Comparison of ENCODE assay signal across 1 cellular context in the genomic region with DNA sequence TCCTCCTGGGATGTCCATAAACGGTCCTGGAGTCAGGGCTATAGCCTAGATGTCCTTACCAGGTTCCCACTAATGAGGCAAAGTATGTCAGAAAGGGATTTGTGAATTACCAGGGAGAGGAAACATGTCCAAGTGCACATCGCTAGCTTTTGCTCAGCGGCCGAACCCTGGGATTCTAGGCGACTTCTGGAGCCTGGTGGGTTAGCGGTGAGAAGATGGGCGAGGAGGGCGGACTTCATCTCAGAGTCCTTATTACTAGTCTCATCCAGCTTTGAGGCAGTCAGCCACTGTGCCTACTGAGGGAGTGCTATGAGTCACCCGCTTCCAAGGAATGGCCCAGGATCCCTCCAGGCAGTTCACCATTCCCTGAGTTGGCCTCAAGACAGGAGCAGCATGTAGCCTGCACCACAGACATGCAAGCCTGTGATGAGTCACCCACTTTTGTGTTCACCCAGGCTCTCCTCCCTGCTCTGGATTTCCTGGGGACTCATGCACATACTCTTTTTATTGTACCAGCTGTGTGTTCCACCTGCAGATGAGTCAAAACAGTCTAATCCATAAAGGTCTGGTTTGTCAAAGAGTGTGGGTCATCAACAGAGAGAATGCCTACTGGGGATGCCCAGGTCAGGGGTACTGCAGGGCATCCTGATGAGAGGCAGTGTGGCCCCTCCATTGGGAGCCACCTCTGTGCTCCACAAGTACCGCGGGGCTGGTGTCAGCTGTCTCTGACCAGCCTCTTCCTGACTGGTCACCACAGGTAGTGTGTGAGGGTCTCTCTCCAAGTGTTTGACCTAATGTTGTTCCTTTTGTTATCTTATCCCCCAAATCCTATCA.
TF ChIP-seq lines count a peak whose summit lies in the region.

No MANE protein-coding gene starts in this region.

TF ChIP-seq in K562, 482 proteins besides CTCF, POLR2A, EP300 and RAD21 (continued from another document):
- TF ChIP-seq JUN (IDR thresholded peaks at IDR 0.05; ENCODE audit: borderline replicate concordance, low read depth, low read length) (peak; percentile 61; the same call in 1 of the 2 replicates), JUN (CRISPR knock-in tag; IDR thresholded peaks at IDR 0.05; ENCODE audit: borderline replicate concordance) (no peak), ZFP1 (CRISPR knock-in tag; IDR thresholded peaks at IDR 0.05) (no peak), L3MBTL2 (IDR thresholded peaks at IDR 0.05) (no peak), FOXA1 (IDR thresholded peaks at IDR 0.05; ENCODE audit: borderline replicate concordance) (no peak), FOSL1 (tag; conservative IDR thresholded peaks at IDR 0.05) (peak; percentile 87), MTF1 (CRISPR knock-in tag; IDR thresholded peaks at IDR 0.05; ENCODE audit: borderline replicate concordance) (no peak), MAZ (CRISPR knock-in tag; conservative IDR thresholded peaks at IDR 0.05 in 1 of 2, IDR thresholded peaks at IDR 0.05 in 1 of 2) (no peak), TAF1 (IDR thresholded peaks at IDR 0.05; ENCODE audit: control insufficient read depth, extremely low read depth, insufficient read depth, low read length, severe bottlenecking) (no peak), ZFP36 (IDR thresholded peaks at IDR 0.05; ENCODE audit: low read depth, low read length, partially characterized antibody) (no peak), JUND (IDR thresholded peaks at IDR 0.05; ENCODE audit: borderline replicate concordance, low read depth, low read length) (peak; percentile 62; the same call in 1 of the 2 replicates), JUND (tag; IDR thresholded peaks at IDR 0.05; ENCODE audit: borderline replicate concordance, low read depth, low read length) (no peak)
- TF ChIP-seq, protein P1, sequence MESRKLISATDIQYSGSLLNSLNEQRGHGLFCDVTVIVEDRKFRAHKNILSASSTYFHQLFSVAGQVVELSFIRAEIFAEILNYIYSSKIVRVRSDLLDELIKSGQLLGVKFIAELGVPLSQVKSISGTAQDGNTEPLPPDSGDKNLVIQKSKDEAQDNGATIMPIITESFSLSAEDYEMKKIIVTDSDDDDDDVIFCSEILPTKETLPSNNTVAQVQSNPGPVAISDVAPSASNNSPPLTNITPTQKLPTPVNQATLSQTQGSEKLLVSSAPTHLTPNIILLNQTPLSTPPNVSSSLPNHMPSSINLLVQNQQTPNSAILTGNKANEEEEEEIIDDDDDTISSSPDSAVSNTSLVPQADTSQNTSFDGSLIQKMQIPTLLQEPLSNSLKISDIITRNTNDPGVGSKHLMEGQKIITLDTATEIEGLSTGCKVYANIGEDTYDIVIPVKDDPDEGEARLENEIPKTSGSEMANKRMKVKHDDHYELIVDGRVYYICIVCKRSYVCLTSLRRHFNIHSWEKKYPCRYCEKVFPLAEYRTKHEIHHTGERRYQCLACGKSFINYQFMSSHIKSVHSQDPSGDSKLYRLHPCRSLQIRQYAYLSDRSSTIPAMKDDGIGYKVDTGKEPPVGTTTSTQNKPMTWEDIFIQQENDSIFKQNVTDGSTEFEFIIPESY (CRISPR knock-in tag; IDR thresholded peaks at IDR 0.05) = 0 out of 2 replicates have a peak, but pooled peaks have one; percentile 13
- TF ChIP-seq, protein P2, sequence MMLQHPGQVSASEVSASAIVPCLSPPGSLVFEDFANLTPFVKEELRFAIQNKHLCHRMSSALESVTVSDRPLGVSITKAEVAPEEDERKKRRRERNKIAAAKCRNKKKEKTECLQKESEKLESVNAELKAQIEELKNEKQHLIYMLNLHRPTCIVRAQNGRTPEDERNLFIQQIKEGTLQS (IDR thresholded peaks at IDR 0.05) = peak; percentile 72
- TF ChIP-seq, protein P2 (CRISPR knock-in tag; conservative IDR thresholded peaks at IDR 0.05) = no peak
- TF ChIP-seq, protein P3, sequence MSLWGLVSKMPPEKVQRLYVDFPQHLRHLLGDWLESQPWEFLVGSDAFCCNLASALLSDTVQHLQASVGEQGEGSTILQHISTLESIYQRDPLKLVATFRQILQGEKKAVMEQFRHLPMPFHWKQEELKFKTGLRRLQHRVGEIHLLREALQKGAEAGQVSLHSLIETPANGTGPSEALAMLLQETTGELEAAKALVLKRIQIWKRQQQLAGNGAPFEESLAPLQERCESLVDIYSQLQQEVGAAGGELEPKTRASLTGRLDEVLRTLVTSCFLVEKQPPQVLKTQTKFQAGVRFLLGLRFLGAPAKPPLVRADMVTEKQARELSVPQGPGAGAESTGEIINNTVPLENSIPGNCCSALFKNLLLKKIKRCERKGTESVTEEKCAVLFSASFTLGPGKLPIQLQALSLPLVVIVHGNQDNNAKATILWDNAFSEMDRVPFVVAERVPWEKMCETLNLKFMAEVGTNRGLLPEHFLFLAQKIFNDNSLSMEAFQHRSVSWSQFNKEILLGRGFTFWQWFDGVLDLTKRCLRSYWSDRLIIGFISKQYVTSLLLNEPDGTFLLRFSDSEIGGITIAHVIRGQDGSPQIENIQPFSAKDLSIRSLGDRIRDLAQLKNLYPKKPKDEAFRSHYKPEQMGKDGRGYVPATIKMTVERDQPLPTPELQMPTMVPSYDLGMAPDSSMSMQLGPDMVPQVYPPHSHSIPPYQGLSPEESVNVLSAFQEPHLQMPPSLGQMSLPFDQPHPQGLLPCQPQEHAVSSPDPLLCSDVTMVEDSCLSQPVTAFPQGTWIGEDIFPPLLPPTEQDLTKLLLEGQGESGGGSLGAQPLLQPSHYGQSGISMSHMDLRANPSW (CRISPR knock-in tag; IDR thresholded peaks at IDR 0.05) = no peak
- TF ChIP-seq, protein P4, sequence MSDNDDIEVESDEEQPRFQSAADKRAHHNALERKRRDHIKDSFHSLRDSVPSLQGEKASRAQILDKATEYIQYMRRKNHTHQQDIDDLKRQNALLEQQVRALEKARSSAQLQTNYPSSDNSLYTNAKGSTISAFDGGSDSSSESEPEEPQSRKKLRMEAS (CRISPR knock-in tag; IDR thresholded peaks at IDR 0.05) = 0 out of 2 replicates have a peak, but pooled peaks have one; percentile 33
- TF ChIP-seq, protein P5, sequence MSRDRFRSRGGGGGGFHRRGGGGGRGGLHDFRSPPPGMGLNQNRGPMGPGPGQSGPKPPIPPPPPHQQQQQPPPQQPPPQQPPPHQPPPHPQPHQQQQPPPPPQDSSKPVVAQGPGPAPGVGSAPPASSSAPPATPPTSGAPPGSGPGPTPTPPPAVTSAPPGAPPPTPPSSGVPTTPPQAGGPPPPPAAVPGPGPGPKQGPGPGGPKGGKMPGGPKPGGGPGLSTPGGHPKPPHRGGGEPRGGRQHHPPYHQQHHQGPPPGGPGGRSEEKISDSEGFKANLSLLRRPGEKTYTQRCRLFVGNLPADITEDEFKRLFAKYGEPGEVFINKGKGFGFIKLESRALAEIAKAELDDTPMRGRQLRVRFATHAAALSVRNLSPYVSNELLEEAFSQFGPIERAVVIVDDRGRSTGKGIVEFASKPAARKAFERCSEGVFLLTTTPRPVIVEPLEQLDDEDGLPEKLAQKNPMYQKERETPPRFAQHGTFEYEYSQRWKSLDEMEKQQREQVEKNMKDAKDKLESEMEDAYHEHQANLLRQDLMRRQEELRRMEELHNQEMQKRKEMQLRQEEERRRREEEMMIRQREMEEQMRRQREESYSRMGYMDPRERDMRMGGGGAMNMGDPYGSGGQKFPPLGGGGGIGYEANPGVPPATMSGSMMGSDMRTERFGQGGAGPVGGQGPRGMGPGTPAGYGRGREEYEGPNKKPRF (IDR thresholded peaks at IDR 0.05; ENCODE audit: low read depth, low read length) = no peak
